In the genomic region with DNA sequence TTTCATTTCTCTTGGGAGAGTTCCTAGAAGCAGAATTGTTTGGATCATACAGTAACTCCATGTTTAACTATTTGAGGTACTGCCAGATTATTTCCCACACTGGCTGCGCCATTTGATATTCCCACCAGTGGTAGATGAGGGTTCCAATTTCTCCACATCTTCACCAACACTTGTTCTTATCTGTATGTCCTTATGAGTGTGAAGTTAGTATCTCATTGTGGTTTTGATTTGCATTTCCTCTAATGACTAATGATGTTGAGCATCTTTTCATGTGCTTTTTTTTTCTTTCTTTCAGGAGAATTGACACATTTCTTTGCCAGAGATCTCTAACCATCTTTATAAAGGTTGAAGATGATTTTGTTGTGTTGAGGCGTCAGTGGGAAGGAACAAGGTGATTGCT, we compare ENCODE assay signal across 1 cellular context.
TF ChIP-seq lines count a peak whose summit lies in the region.

No MANE protein-coding gene starts in this region.

TF ChIP-seq in GM12878, 131 proteins besides CTCF, POLR2A, EP300 and RAD21 (continued from another document and continues in another):
- TF ChIP-seq, protein P1, sequence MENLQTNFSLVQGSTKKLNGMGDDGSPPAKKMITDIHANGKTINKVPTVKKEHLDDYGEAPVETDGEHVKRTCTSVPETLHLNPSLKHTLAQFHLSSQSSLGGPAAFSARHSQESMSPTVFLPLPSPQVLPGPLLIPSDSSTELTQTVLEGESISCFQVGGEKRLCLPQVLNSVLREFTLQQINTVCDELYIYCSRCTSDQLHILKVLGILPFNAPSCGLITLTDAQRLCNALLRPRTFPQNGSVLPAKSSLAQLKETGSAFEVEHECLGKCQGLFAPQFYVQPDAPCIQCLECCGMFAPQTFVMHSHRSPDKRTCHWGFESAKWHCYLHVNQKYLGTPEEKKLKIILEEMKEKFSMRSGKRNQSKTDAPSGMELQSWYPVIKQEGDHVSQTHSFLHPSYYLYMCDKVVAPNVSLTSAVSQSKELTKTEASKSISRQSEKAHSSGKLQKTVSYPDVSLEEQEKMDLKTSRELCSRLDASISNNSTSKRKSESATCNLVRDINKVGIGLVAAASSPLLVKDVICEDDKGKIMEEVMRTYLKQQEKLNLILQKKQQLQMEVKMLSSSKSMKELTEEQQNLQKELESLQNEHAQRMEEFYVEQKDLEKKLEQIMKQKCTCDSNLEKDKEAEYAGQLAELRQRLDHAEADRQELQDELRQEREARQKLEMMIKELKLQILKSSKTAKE (IDR thresholded peaks at IDR 0.05; ENCODE audit: low read depth, poor library complexity, severe bottlenecking), result no peak
- TF ChIP-seq YY1 (IDR thresholded peaks at IDR 0.05; ENCODE audit: low read depth, low read length) (no peak), CEBPB (IDR thresholded peaks at IDR 0.05; ENCODE audit: borderline replicate concordance in 1 of 2, low read depth in 2 of 2, low read length in 2 of 2) (no peak), BMI1 (IDR thresholded peaks at IDR 0.05; ENCODE audit: borderline replicate concordance) (no peak), CREM (IDR thresholded peaks at IDR 0.05; ENCODE audit: low read depth) (0 out of 2 replicates have a peak, but pooled peaks have one; percentile 64), ASH2L (IDR thresholded peaks at IDR 0.05; ENCODE audit: borderline replicate concordance, low read depth) (no peak), SP1 (IDR thresholded peaks at IDR 0.05; ENCODE audit: low read depth, low read length) (no peak), RUNX3 (IDR thresholded peaks at IDR 0.05; ENCODE audit: low read length) (peak; percentile 96), ZNF207 (IDR thresholded peaks at IDR 0.05; ENCODE audit: borderline replicate concordance) (no peak), ZNF24 (IDR thresholded peaks at IDR 0.05) (no peak), E4F1 (IDR thresholded peaks at IDR 0.05; ENCODE audit: borderline replicate concordance, partially characterized antibody) (no peak), SMARCA5 (IDR thresholded peaks at IDR 0.05) (no peak), MYC (IDR thresholded peaks at IDR 0.05; ENCODE audit: insufficient read depth, insufficient read length, insufficient replicate concordance, low read length, severe bottlenecking) (no peak), MEF2A (IDR thresholded peaks at IDR 0.05; ENCODE audit: insufficient read depth, low read depth, low read length) (peak; percentile 70; the same call in 1 of the 2 replicates), EZH2 (IDR thresholded peaks at IDR 0.05; ENCODE audit: borderline replicate concordance, control insufficient read depth, low read depth, low read length) (no peak), SMAD1 (IDR thresholded peaks at IDR 0.05; ENCODE audit: low read depth, partially characterized antibody) (no peak), PAX5 (IDR thresholded peaks at IDR 0.05; ENCODE audit: borderline replicate concordance, low read depth, low read length) (no peak), E2F4 (IDR thresholded peaks at IDR 0.05; ENCODE audit: low read depth, low read length) (no peak), RELB (IDR thresholded peaks at IDR 0.05; ENCODE audit: low read depth) (no peak), MTA3 (IDR thresholded peaks at IDR 0.05; ENCODE audit: borderline replicate concordance, low read length) (peak; percentile 68; the same call in 1 of the 2 replicates), ZNF217 (IDR thresholded peaks at IDR 0.05) (no peak), SRF (IDR thresholded peaks at IDR 0.05; ENCODE audit: low read depth in 2 of 2, low read length in 2 of 2) (no peak), IKZF2 (IDR thresholded peaks at IDR 0.05) (peak; percentile 39 to 51; a peak in 3 of 4 replicates), PAX8 (IDR thresholded peaks at IDR 0.05) (no peak), ZSCAN29 (IDR thresholded peaks at IDR 0.05) (no peak), SREBF2 (IDR thresholded peaks at IDR 0.05; ENCODE audit: low read length) (no peak), KDM1A (IDR thresholded peaks at IDR 0.05; ENCODE audit: borderline replicate concordance) (no peak), GATAD2B (conservative IDR thresholded peaks at IDR 0.05; ENCODE audit: low read depth) (no peak), BCL11A (IDR thresholded peaks at IDR 0.05; ENCODE audit: low read depth, low read length) (no peak), ESRRA (IDR thresholded peaks at IDR 0.05; ENCODE audit: low read length) (no peak)
- TF ChIP-seq, protein P2, sequence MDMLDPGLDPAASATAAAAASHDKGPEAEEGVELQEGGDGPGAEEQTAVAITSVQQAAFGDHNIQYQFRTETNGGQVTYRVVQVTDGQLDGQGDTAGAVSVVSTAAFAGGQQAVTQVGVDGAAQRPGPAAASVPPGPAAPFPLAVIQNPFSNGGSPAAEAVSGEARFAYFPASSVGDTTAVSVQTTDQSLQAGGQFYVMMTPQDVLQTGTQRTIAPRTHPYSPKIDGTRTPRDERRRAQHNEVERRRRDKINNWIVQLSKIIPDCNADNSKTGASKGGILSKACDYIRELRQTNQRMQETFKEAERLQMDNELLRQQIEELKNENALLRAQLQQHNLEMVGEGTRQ (IDR thresholded peaks at IDR 0.05; ENCODE audit: borderline replicate concordance, low read depth, low read length), result no peak
- TF ChIP-seq, protein P3, sequence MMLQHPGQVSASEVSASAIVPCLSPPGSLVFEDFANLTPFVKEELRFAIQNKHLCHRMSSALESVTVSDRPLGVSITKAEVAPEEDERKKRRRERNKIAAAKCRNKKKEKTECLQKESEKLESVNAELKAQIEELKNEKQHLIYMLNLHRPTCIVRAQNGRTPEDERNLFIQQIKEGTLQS (IDR thresholded peaks at IDR 0.05; ENCODE audit: borderline replicate concordance, extremely low read depth, low read depth, low read length), result no peak
- TF ChIP-seq, protein P4, sequence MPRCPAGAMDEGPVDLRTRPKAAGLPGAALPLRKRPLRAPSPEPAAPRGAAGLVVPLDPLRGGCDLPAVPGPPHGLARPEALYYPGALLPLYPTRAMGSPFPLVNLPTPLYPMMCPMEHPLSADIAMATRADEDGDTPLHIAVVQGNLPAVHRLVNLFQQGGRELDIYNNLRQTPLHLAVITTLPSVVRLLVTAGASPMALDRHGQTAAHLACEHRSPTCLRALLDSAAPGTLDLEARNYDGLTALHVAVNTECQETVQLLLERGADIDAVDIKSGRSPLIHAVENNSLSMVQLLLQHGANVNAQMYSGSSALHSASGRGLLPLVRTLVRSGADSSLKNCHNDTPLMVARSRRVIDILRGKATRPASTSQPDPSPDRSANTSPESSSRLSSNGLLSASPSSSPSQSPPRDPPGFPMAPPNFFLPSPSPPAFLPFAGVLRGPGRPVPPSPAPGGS (IDR thresholded peaks at IDR 0.05; ENCODE audit: borderline replicate concordance, insufficient read depth, low read depth, low read length, poor library complexity, severe bottlenecking), result no peak
- TF ChIP-seq, protein P5, sequence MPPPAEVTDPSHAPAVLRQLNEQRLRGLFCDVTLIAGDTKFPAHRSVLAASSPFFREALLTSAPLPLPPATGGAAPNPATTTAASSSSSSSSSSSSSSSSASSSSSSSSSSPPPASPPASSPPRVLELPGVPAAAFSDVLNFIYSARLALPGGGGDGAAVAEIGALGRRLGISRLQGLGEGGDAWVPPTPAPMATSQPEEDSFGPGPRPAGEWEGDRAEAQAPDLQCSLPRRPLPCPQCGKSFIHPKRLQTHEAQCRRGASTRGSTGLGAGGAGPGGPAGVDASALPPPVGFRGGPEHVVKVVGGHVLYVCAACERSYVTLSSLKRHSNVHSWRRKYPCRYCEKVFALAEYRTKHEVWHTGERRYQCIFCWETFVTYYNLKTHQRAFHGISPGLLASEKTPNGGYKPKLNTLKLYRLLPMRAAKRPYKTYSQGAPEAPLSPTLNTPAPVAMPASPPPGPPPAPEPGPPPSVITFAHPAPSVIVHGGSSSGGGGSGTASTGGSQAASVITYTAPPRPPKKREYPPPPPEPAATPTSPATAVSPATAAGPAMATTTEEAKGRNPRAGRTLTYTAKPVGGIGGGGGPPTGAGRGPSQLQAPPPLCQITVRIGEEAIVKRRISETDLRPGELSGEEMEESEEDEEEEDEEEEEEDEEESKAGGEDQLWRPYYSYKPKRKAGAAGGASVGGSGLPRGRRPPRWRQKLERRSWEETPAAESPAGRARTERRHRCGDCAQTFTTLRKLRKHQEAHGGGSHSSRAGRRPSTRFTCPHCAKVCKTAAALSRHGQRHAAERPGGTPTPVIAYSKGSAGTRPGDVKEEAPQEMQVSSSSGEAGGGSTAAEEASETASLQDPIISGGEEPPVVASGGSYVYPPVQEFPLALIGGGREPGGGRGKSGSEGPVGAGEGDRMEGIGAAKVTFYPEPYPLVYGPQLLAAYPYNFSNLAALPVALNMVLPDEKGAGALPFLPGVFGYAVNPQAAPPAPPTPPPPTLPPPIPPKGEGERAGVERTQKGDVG (CRISPR knock-in tag; IDR thresholded peaks at IDR 0.05), result no peak
- TF ChIP-seq, protein P6, sequence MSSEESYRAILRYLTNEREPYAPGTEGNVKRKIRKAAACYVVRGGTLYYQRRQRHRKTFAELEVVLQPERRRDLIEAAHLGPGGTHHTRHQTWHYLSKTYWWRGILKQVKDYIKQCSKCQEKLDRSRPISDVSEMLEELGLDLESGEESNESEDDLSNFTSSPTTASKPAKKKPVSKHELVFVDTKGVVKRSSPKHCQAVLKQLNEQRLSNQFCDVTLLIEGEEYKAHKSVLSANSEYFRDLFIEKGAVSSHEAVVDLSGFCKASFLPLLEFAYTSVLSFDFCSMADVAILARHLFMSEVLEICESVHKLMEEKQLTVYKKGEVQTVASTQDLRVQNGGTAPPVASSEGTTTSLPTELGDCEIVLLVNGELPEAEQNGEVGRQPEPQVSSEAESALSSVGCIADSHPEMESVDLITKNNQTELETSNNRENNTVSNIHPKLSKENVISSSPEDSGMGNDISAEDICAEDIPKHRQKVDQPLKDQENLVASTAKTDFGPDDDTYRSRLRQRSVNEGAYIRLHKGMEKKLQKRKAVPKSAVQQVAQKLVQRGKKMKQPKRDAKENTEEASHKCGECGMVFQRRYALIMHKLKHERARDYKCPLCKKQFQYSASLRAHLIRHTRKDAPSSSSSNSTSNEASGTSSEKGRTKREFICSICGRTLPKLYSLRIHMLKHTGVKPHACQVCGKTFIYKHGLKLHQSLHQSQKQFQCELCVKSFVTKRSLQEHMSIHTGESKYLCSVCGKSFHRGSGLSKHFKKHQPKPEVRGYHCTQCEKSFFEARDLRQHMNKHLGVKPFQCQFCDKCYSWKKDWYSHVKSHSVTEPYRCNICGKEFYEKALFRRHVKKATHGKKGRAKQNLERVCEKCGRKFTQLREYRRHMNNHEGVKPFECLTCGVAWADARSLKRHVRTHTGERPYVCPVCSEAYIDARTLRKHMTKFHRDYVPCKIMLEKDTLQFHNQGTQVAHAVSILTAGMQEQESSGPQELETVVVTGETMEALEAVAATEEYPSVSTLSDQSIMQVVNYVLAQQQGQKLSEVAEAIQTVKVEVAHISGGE (CRISPR knock-in tag; IDR thresholded peaks at IDR 0.05), result no peak
